ENCODE assay signal across 8 cellular contexts in the genomic region with DNA sequence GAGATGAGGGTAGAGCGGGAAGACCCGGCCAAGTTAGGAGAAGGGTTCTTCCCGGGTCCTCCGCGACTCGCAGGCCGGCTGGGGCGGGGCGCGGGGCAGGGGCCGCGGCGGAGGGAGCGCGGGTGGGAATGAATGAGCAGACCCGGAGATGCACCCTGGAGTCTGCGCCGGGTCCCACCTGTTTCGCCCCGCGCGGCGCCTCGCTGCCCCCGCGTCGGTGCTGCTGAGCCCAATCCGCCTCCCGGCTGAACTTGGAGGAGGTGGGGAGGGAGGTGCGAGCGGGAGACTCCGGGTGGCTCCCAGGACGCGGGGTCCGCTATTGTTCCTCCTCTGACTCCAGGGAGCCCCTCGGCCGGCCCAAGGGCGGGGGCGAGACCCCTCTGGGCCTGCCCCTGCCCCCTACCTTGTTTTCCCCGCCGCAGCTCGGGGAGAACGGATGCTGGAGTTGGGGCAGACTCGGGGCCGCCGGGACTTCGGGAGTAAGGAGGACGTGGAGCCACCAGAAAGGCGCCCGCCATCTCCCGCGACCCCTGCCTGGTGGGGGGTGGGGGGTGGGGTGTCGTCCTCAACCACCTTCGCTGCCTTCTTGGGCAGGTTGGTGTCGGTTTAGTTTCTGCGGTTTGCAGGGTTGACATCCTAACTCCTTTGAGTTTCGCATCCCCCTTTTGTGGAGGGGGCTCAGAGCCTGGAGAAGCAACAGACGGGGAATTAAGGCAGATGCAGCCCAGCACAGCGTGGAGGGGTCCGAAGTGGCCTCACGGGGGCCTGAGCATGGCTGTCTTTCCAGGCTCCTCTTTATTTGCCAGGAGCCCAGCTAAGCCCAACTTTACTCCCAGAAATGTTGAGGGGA. TPM values are rescaled to one million over a fixed set of nuclear protein-coding genes. Genes with fewer than 3 reads are reported as not detected.
DNase-seq lines count a peak whose midpoint lies in the region; ATAC-seq and TF ChIP-seq lines count a peak whose summit lies in the region.

No MANE protein-coding gene starts in this region.

- peak overlapping the region; percentile 91 for H3K9ac ChIP-seq in NT2/D1 (ENCODE audit: insufficient read length, low read depth)

- no peak for TF ChIP-seq POLR2A in right lobe of liver (IDR thresholded peaks at IDR 0.05)

- H3K9me3 ChIP-seq in NT2/D1 (ENCODE audit: insufficient read depth, low read length) (no peaks in the 10 kb centered on the region), right lobe of liver (no peaks in the 10 kb centered on the region)

- H3K4me3 ChIP-seq in NT2/D1 (ENCODE audit: insufficient read length, low read depth) (peak overlapping the region; percentile 80), right lobe of liver (peak overlapping the region; percentile 84 to 92 (median 87))

- peaks cover 29% of the 10 kb centered on the region for H3K36me3 ChIP-seq in NT2/D1 (ENCODE audit: insufficient read depth, insufficient read length, low read length)
- no peaks in the 10 kb centered on the region for H3K36me3 ChIP-seq in right lobe of liver

- peak; percentile 56 for DNase-seq in NCI-H2227 (lab: John Stamatoyannopoulos, UW; ENCODE audit: unreplicated experiment)
- no peak for DNase-seq in NCI-H2227 treated with DMSO at 0.1 percent for 48 hours (lab: John Stamatoyannopoulos, UW)
- no peak for DNase-seq in NT2/D1 (ENCODE audit: low read depth, low spot score)
- DNase-seq in cerebellar cortex (ENCODE audit: low spot score): peak; percentile 14
- peak; percentile 35 to 58 (median 45) for DNase-seq in right lobe of liver
- peak in 15 of 49 donors; percentile 7 to 41 (median 20) for DNase-seq in substantia nigra (lab: John Stamatoyannopoulos, UW)
- DNase-seq in islet precursor cell: no peak

- H3K27me3 ChIP-seq in NT2/D1 (ENCODE audit: insufficient read depth, insufficient read length): no peaks in the 10 kb centered on the region
- H3K27me3 ChIP-seq in right lobe of liver: no peaks in the 10 kb centered on the region

- no peak for TF ChIP-seq CTCF in right lobe of liver (IDR thresholded peaks at IDR 0.05)

- intact Hi-C loops in right lobe of liver (cut with DNase I): no loop called here

- peak overlapping the region; percentile 80 to 90 (median 88) for H3K27ac ChIP-seq in right lobe of liver
- H3K27ac ChIP-seq in substantia nigra (ENCODE audit: low read depth, low read length, poor library complexity, severe bottlenecking): peak overlapping the region; percentile 86

- 1% methylated on average over 10 of the region's 61 CpGs for WGBS in right lobe of liver (ENCODE audit: insufficient coverage, low coverage, low lambda C conversion rate, missing lambda C conversion rate)

- peak; percentile 3 to 24 (median 16) for ATAC-seq in right lobe of liver
- no peak for ATAC-seq in HG03565 (IDR thresholded peaks at IDR 0.05; ENCODE audit: unreplicated experiment)

- no peaks in the 10 kb centered on the region for H3K4me1 ChIP-seq in NT2/D1 (ENCODE audit: insufficient read depth, insufficient read length)
- H3K4me1 ChIP-seq in right lobe of liver: no peaks in the 10 kb centered on the region

RNA-seq across cellular contexts. Expression of gene RAI14, which starts 0.8 kb away (rescaled TPM):
- total RNA-seq in right lobe of liver: 10 to 100 TPM; 11.9 to 30.8 (median 20.8) TPM

Comparison
In these comparisons a context has a peak if more than half of its experiments do, and no peak if none do; other contexts are left out.
1. DNase-seq: peak in NCI-H2227 (single experiment), cerebellar cortex (single experiment) and right lobe of liver (3 of 3); none in NCI-H2227 treated with DMSO at 0.1 percent for 48 hours (single experiment), NT2/D1 (single experiment) and islet precursor cell (single experiment).